In the genomic region with DNA sequence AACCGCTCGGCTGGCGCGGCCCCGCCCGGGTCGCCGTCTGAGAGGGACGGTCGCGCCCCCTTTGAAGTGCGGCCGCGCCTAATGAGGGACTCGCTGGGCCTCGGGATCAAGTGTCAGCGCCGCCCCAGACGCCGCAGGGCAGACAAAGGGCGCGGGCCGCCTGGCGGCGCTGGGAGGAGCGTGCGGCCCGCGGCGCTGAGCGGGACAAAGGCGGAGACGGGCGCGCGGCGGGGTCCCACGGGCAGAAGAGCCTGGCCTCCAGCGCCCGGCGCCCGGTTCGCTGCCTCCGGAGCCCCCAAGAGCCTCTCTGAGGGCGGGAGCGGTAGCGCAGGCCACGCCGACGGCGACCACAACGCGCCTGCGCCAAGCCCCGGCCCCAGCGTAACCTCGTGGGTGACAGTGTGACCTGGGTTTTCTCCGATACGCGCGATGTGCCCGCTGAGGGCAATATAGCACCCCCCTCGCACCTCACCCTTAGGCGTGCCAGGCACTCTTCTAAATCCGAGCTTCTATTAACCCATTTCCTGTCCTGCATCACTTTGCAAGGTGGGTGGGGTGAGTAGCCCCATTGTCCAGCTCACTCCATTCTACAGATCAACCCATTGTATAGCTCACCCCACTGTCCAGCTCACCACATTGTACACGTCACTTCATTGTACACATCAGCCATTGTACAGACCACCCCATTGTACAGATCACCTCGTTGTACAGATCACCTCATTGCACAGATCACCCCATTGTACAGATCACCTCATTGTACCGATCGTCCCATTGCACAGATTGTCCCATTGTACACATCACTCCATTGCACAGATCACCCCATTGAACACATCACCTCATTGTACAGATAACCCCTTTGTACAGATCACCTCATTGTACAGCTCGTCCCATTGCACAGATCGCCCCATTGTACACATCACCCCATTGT, we compare ENCODE assay signal across 8 cellular contexts. TPM values are rescaled to one million over a fixed set of nuclear protein-coding genes. Genes with fewer than 3 reads are reported as not detected.
DNase-seq lines count a peak whose midpoint lies in the region; ATAC-seq, FAIRE-seq and TF ChIP-seq lines count a peak whose summit lies in the region.

No MANE protein-coding gene starts in this region.

- no peaks in the 10 kb centered on the region for H3K9me3 Mint-ChIP-seq in naive B cell

- peaks cover 0 to 6% (median 2%) of the 10 kb centered on the region in 4 donors for H3K4me1 ChIP-seq in esophagus muscularis mucosa

- no peaks in the 10 kb centered on the region for H3K9me3 ChIP-seq in esophagus muscularis mucosa

- no peak for TF ChIP-seq POLR2A in esophagus muscularis mucosa (IDR thresholded peaks at IDR 0.05; ENCODE audit: low read depth)

- 22% methylated on average over 25 of the region's 71 CpGs for WGBS in esophagus muscularis mucosa

- intact Hi-C loops in esophagus muscularis mucosa (cut with DNase I) = loop anchor here (10.0 kb wide), 1 partner anchor 91 kb away; no protein-coding TSS in a partner anchor

- no peak for DNase-seq in GM12864 (ENCODE audit: low read depth)
- DNase-seq in HCEC 1CT = peak; percentile 31
- DNase-seq in NCI-H2029 (lab: John Stamatoyannopoulos, UW) = peak; percentile 65
- peak; percentile 58 for DNase-seq in activated T-cell treated with anti-CD3 and anti-CD28 coated beads for 48 hours (ENCODE audit: low read depth)
- no peak for DNase-seq in esophagus muscularis mucosa (ENCODE audit: extremely low spot score)
- peak; percentile 59 for DNase-seq in naive B cell
- peak; percentile 24 to 44 for DNase-seq in stimulated activated CD8-positive, alpha-beta memory T cell treated with anti-CD3 and anti-CD28 coated beads, Interleukin-7, amount 100 ng/mL, for 48 hours (ENCODE audit: extremely low read depth in 1 of 2, low read depth in 1 of 2)
- DNase-seq in RCC 7860 (ENCODE audit: low spot score) = no peak

- peak; percentile 87 to 88 for ATAC-seq in naive B cell (ENCODE audit: low read depth in 2 of 2)

- H3K4me3 ChIP-seq in GM12864 (ENCODE audit: low read depth, low read length) (peak overlapping the region; percentile 47), esophagus muscularis mucosa (peak overlapping the region; percentile 63 to 80 (median 73))

- H3K36me3 ChIP-seq in esophagus muscularis mucosa = no peaks in the 10 kb centered on the region

- H3K36me3 Mint-ChIP-seq in naive B cell = peaks cover 0 to 8% of the 10 kb centered on the region in 2 donors

- FAIRE-seq in RCC 7860 (lab: Jason Lieb, UNC) = no peak

- no peak for TF ChIP-seq EP300 in esophagus muscularis mucosa (IDR thresholded peaks at IDR 0.05)

- peak overlapping the region; percentile 75 to 92 (median 88) for H3K4me3 Mint-ChIP-seq in naive B cell

- H3K27ac ChIP-seq in esophagus muscularis mucosa (replicated peaks in 1 of 4) = peak overlapping the region; percentile 54 to 80 (median 65)

- peaks cover 0 to 7% (median 0%) of the 10 kb centered on the region in 3 donors for H3K27me3 Mint-ChIP-seq in naive B cell

- H3K4me1 Mint-ChIP-seq in naive B cell = peaks cover 15 to 21% (median 17%) of the 10 kb centered on the region in 3 donors

- H3K27me3 ChIP-seq in esophagus muscularis mucosa = no peaks in the 10 kb centered on the region

- peak; percentile 20 for TF ChIP-seq CTCF in GM12864 (IDR thresholded peaks at IDR 0.05; ENCODE audit: low read depth, low read length, missing control alignments)
- TF ChIP-seq CTCF in esophagus muscularis mucosa (IDR thresholded peaks at IDR 0.05) = peak; percentile 40 to 71 (median 47)

- peak overlapping the region in 4 of 6 donors; percentile 18 to 91 (median 86) for H3K27ac Mint-ChIP-seq in naive B cell

RNA-seq across cellular contexts. Expression of a gene that starts 33.7 kb away (rescaled TPM):
- 10 to 100 TPM; 14.5 to 21.0 (median 17.8) TPM for total RNA-seq in esophagus muscularis mucosa
- polyA plus RNA-seq in naive B cell (ENCODE audit: low read depth in 6 of 6) = 10 to 100 TPM in 5 of 6 donors, 1 to 10 TPM in 1; 7.8 to 27.5 (median 22.9) TPM

Comparison
In these comparisons a context has a peak if more than half of its experiments do, and no peak if none do; other contexts are left out.
1. DNase-seq: peak in HCEC 1CT (single experiment), NCI-H2029 (single experiment), activated T-cell treated with anti-CD3 and anti-CD28 coated beads for 48 hours (single experiment), naive B cell (single experiment) and stimulated activated CD8-positive, alpha-beta memory T cell treated with anti-CD3 and anti-CD28 coated beads, Interleukin-7, amount 100 ng/mL, for 48 hours (2 of 2); none in GM12864 (single experiment), esophagus muscularis mucosa (single experiment) and RCC 7860 (single experiment).